ENCODE assay signal across 8 cellular contexts in the genomic region with DNA sequence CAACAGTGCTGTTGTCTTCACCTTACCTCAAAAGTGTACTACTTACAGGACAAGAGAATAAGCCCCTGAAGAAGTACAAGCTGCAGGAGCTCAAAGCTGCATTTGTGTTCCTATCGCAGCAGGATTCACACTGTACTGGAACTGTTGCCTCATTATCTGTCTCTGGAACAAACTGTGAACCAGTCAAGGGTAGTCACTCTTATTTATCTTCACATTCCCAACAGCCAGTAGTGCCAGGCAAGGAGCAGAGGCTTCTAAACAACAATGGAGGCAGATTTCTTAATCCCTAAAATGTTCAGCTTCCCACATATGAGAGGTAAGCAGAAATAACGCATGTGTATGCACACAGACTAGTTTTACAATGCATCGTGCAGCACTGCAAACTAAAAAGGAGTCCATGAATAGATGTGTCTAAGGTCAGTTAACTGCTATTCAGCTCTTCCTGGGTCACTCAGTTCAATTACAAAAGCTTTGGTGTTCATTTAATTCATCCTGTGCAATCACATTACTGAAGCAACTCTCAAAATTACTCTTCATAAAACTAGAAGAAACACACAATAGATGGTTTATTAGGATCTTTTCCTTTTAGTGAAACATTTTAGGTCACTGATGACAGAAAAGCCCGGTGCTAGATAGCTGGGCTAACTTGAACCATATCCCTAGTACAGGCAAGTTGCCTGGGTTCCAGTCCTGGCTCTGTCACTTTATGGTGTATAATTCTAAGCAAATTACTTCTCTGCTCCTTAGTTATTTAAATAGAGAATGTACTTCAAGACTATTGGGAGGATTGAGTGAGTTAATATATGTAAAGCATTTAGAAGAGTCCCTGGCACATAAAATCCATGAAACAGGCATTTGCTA. TPM values are rescaled to one million over a fixed set of nuclear protein-coding genes. Genes with fewer than 3 reads are reported as not detected.
DNase-seq lines count a peak whose midpoint lies in the region; ATAC-seq and TF ChIP-seq lines count a peak whose summit lies in the region.
"Had no signal": no experiment of that assay in that cellular context is flagged by ENCODE, and none has a peak within 500 bp of the region (broad histone marks: within the 10 kb centered on the region; RNA-seq: fewer than 3 reads in every experiment).

No MANE protein-coding gene starts in this region.

- H3K27ac Mint-ChIP-seq in activated CD8-positive, alpha-beta T cell treated with anti-CD3 and anti-CD28 coated beads for 36 hours = no peak overlapping the region

- peaks cover 64% of the 10 kb centered on the region for H3K4me1 Mint-ChIP-seq in activated CD8-positive, alpha-beta T cell treated with anti-CD3 and anti-CD28 coated beads for 36 hours (ENCODE audit: low read depth)

- TF ChIP-seq CTCF in KMS-11 (conservative IDR thresholded peaks at IDR 0.05; ENCODE audit: low read depth, low read length) (no peak), suprapubic skin (IDR thresholded peaks at IDR 0.05) (no peak)
- no peak for TF ChIP-seq CTCF in activated CD8-positive, alpha-beta T cell treated with anti-CD3 and anti-CD28 coated beads for 36 hours (IDR thresholded peaks at IDR 0.05)

- H3K4me3 ChIP-seq in KMS-11 (IDR thresholded peaks at IDR 0.05; ENCODE audit: insufficient read depth, low read depth, low read length) (no peak overlapping the region), suprapubic skin (peak overlapping the region; percentile 94)

- TF ChIP-seq POLR2A in suprapubic skin (IDR thresholded peaks at IDR 0.05) = no peak

- peak; percentile 65 for DNase-seq in midbrain (lab: John Stamatoyannopoulos, UW)
- no peak for DNase-seq in suprapubic skin (ENCODE audit: low spot score in 2 of 2)
- DNase-seq in NCI-H1092 (lab: John Stamatoyannopoulos, UW) = no peak
- no peak for DNase-seq in activated CD8-positive, alpha-beta T cell treated with anti-CD3 and anti-CD28 coated beads for 36 hours
- DNase-seq: NCI-H526 had no signal

- CTCF ChIA-PET in activated CD8-positive, alpha-beta T cell treated with anti-CD3 and anti-CD28 coated beads for 36 hours (lab: Charles Lee) = interaction anchor here (2.7 kb wide), 1 partner anchor 9 kb away, joined by 12 read pairs; no protein-coding TSS in a partner anchor

- ATAC-seq in HG03565 (IDR thresholded peaks at IDR 0.05; ENCODE audit: unreplicated experiment) = no peak
- ATAC-seq in activated CD8-positive, alpha-beta T cell treated with anti-CD3 and anti-CD28 coated beads for 36 hours = no peak

- H3K9ac ChIP-seq in KMS-11 = no peak overlapping the region

- H3K79me2 ChIP-seq in KMS-11 (ENCODE audit: insufficient read depth, low read depth) = peaks cover 41% of the 10 kb centered on the region; the same call in 1 of the 2 replicates

- no peaks in the 10 kb centered on the region for H3K36me3 ChIP-seq in KMS-11 (ENCODE audit: insufficient read depth)
- H3K36me3 ChIP-seq in suprapubic skin = peaks cover 10% of the 10 kb centered on the region

- no peaks in the 10 kb centered on the region for H3K9me3 Mint-ChIP-seq in activated CD8-positive, alpha-beta T cell treated with anti-CD3 and anti-CD28 coated beads for 36 hours

- H4K20me1 ChIP-seq in KMS-11 (ENCODE audit: insufficient read depth) = no peaks in the 10 kb centered on the region

- H3K4me1 ChIP-seq in KMS-11 (ENCODE audit: low read depth, poor library complexity, severe bottlenecking) (peaks cover 56% of the 10 kb centered on the region), suprapubic skin (peaks cover 73% of the 10 kb centered on the region)

- WGBS in suprapubic skin = 52% methylated on average over 4 of the region's 4 CpGs

- POLR2A ChIA-PET in activated CD8-positive, alpha-beta T cell treated with anti-CD3 and anti-CD28 coated beads for 36 hours (lab: Charles Lee) = no interaction called here

- H3K9me3 ChIP-seq in suprapubic skin = no peaks in the 10 kb centered on the region

- no peaks in the 10 kb centered on the region for H3K27me3 ChIP-seq in KMS-11 (ENCODE audit: insufficient read depth, low read depth)
- H3K27me3 ChIP-seq in suprapubic skin = no peaks in the 10 kb centered on the region

- TF ChIP-seq EP300 in suprapubic skin (IDR thresholded peaks at IDR 0.05) = no peak

- H3K27ac ChIP-seq in KMS-11 = no peak overlapping the region
- H3K27ac ChIP-seq in cingulate gyrus (ENCODE audit: low read depth, low read length) = peak overlapping the region; percentile 41
- H3K27ac ChIP-seq in suprapubic skin = peak overlapping the region; percentile 50

- H2AFZ ChIP-seq in KMS-11 (ENCODE audit: low read depth) = no peak overlapping the region

- peaks cover 17% of the 10 kb centered on the region for H3K36me3 Mint-ChIP-seq in activated CD8-positive, alpha-beta T cell treated with anti-CD3 and anti-CD28 coated beads for 36 hours (ENCODE audit: low read depth)

- H3K27me3 Mint-ChIP-seq in activated CD8-positive, alpha-beta T cell treated with anti-CD3 and anti-CD28 coated beads for 36 hours = no peaks in the 10 kb centered on the region

- H3K4me2 ChIP-seq in KMS-11 = peak overlapping the region; percentile 82; the same call in 1 of the 2 replicates

- intact Hi-C loops in activated CD8-positive, alpha-beta T cell treated with anti-CD3 and anti-CD28 coated beads for 36 hours (cut with micrococcal nuclease) = no loop called here

- H3K4me3 Mint-ChIP-seq in activated CD8-positive, alpha-beta T cell treated with anti-CD3 and anti-CD28 coated beads for 36 hours = no peak overlapping the region

RNA-seq across cellular contexts. Expression of a gene that starts 2.7 kb away (rescaled TPM):
- 100 to 1,000 TPM in 3 of 4 donors, 10 to 100 TPM in 1; 95.2 to 172 (median 110) TPM for total RNA-seq in suprapubic skin
- total RNA-seq in activated CD8-positive, alpha-beta T cell treated with anti-CD3 and anti-CD28 coated beads for 36 hours = 10 to 100 TPM; 14.5 to 15.8 TPM

Comparison
In these comparisons a context has a peak if more than half of its experiments do, and no peak if none do; other contexts are left out.
1. RNA of a gene that starts 2.7 kb away (total RNA-seq): 95.2 to 172 TPM in suprapubic skin; 14.5 to 15.8 TPM in activated CD8-positive, alpha-beta T cell treated with anti-CD3 and anti-CD28 coated beads for 36 hours; every median in the first group is over 4 times any median in the second.